ENCODE assay signal across 8 cellular contexts in genomic region chr19:17281391-17282304, GRCh38. TPM values are rescaled to one million over a fixed set of nuclear protein-coding genes. Genes with fewer than 3 reads are reported as not detected.
DNase-seq lines count a peak whose midpoint lies in the region; ATAC-seq and TF ChIP-seq lines count a peak whose summit lies in the region.

ANKLE1 (plus strand) TSS chr19:17281901; CDS start chr19:17281921, 20 bp downstream.

- H3K9me3 Mint-ChIP-seq in HFFc6 (no peaks in the 10 kb centered on the region), T-cell (no peaks in the 10 kb centered on the region)

- POLR2A ChIA-PET in T-cell (lab: Charles Lee): interaction anchor here in 1 of 2 donors (0.6 kb wide), 1 partner anchor 15 kb away, joined by 3 read pairs; no protein-coding TSS in a partner anchor

- H3K4me1 ChIP-seq in muscle layer of colon (ENCODE audit: insufficient read depth, low read length) (peaks cover 5% of the 10 kb centered on the region), upper lobe of right lung (peaks cover 16% of the 10 kb centered on the region)

- H3K27ac ChIP-seq in dorsolateral prefrontal cortex (no peak within 1 kb of the TSS), muscle layer of colon (ENCODE audit: low read depth, low read length) (no peak within 1 kb of the TSS), upper lobe of right lung (no peak within 1 kb of the TSS)

- H3K36me3 ChIP-seq in muscle layer of colon (ENCODE audit: insufficient read depth, low read length) (peaks cover 15% of the 10 kb centered on the region), upper lobe of right lung (peaks cover 16% of the 10 kb centered on the region)

- intact Hi-C loops in dorsolateral prefrontal cortex (cut with DNase I): loop anchor here (1.0 to 5.0 kb wide), 3 partner anchors 77 to 214 kb away; partner anchors contain the start of genes HAUS8 (in 1 of the 2) and MYO9B (in 1 of the 2)
- intact Hi-C loops in upper lobe of right lung (cut with DNase I): loop anchor here (2.0 to 5.0 kb wide), 2 partner anchors 77 to 214 kb away; no protein-coding TSS in a partner anchor

- H3K4me1 Mint-ChIP-seq in HFFc6 (ENCODE audit: low read depth): peaks cover 5% of the 10 kb centered on the region
- peaks cover 4 to 7% (median 5%) of the 10 kb centered on the region in 3 donors for H3K4me1 Mint-ChIP-seq in T-cell

- H3K27ac Mint-ChIP-seq in HFFc6 (no peak within 1 kb of the TSS), T-cell (no peak within 1 kb of the TSS)

- peak; percentile 22 to 34 (median 30) for ATAC-seq in T-cell (replicated peaks in 1 of 4)
- peak; percentile 43 for ATAC-seq in upper lobe of right lung
- ATAC-seq in GM21786 (IDR thresholded peaks at IDR 0.05; ENCODE audit: unreplicated experiment): no peak

- DNase-seq in Daoy (ENCODE audit: low read depth) (peak; percentile 61), HFFc6 (no peak), T-cell (peak in 4 of 34 experiments; percentile 14 to 33 (median 18)), dorsolateral prefrontal cortex (peak in 4 of 10 donors; percentile 25 to 67 (median 51)), upper lobe of right lung (no peak), NCI-H1436 (lab: John Stamatoyannopoulos, UW) (no peak)

- H3K4me3 ChIP-seq in dorsolateral prefrontal cortex (peak within 1 kb of the TSS; percentile 28 to 64 (median 48)), muscle layer of colon (ENCODE audit: low read depth in 1 of 2, low read length in 2 of 2) (peak within 1 kb of the TSS; percentile 42 to 64), upper lobe of right lung (peak within 1 kb of the TSS; percentile 40)

- H3K27me3 ChIP-seq in dorsolateral prefrontal cortex (peaks cover 0 to 12% (median 0%) of the 10 kb centered on the region in 45 donors), muscle layer of colon (ENCODE audit: control insufficient read depth in 1 of 2, insufficient read depth in 2 of 2, low read length in 2 of 2) (peaks cover 0 to 14% of the 10 kb centered on the region in 2 donors), upper lobe of right lung (peaks cover 18% of the 10 kb centered on the region)

- H3K9me3 ChIP-seq in muscle layer of colon (ENCODE audit: low read length) (no peaks in the 10 kb centered on the region), upper lobe of right lung (no peaks in the 10 kb centered on the region)

- H3K4me3 Mint-ChIP-seq in HFFc6: peak within 1 kb of the TSS; percentile 82
- H3K4me3 Mint-ChIP-seq in T-cell: peak within 1 kb of the TSS; percentile 70 to 82 (median 77)

- H3K9ac ChIP-seq in muscle layer of colon (ENCODE audit: low read length): no peak within 1 kb of the TSS

- CTCF ChIA-PET in T-cell (lab: Charles Lee): interaction anchor here in 1 of 2 donors (1.1 to 2.1 kb wide), 2 partner anchors 15 to 28 kb away, joined by 3 to 10 read pairs; partner anchors contain the start of genes BABAM1 and DDA1

- H3K27me3 Mint-ChIP-seq in HFFc6 (ENCODE audit: insufficient read depth) (peaks cover 4% of the 10 kb centered on the region), T-cell (no peaks in the 10 kb centered on the region)

- TF ChIP-seq CTCF in HFFc6 (IDR thresholded peaks at IDR 0.05) (no peak), dorsolateral prefrontal cortex (IDR thresholded peaks at IDR 0.05 in 54 of 56, conservative IDR thresholded peaks at IDR 0.05 in 2 of 56; ENCODE audit: low read depth in 1 of 56, partially characterized antibody in 56 of 56) (no peak), upper lobe of right lung (IDR thresholded peaks at IDR 0.05) (no peak)

- H3K36me3 Mint-ChIP-seq in HFFc6 (ENCODE audit: low read depth): peaks cover 9% of the 10 kb centered on the region; the same call in 1 of the 2 replicates
- peaks cover 5% of the 10 kb centered on the region for H3K36me3 Mint-ChIP-seq in T-cell

RNA-seq across cellular contexts. Expression of gene ANKLE1, which starts in this region (rescaled TPM):
- 1.6 and 2.3 TPM in 2 replicates for total RNA-seq in Daoy (2014; rRNA removed; shearing (Covaris generic))
- total RNA-seq in HFFc6 (2021; fragmentation: NEBNext Ultra II Directional; extraction: Animal tissue kit (Norgen Biotek cat#: 25700)): under 1 TPM; 0.28 to 0.57 (median 0.43) TPM
- total RNA-seq in T-cell: 1 to 10 TPM in 4 of 5 donors, under 1 TPM in 1; 0.93 to 6.5 (median 2.9) TPM
- total RNA-seq in dorsolateral prefrontal cortex: 1 to 10 TPM in 113 of 120 experiments, under 1 TPM in 7; 0.68 to 6.6 (median 2.6) TPM
- total RNA-seq in upper lobe of right lung: 0.64 TPM

Comparison
In these comparisons a context has a peak if more than half of its experiments do, and no peak if none do; other contexts are left out.
1. Peak in ATAC-seq and H3K4me3 ChIP-seq in upper lobe of right lung; RNA of the gene not detected or under 1 TPM.